33 cellular contexts compared by ENCODE assay signal in genomic region chr3:46617941-46618340, GRCh38. TPM values are rescaled to one million over a fixed set of nuclear protein-coding genes. Genes with fewer than 3 reads are reported as not detected.
"Had no signal": no experiment of that assay in that cellular context is flagged by ENCODE, and none has a peak within 500 bp of the region (broad histone marks: within the 10 kb centered on the region; RNA-seq: fewer than 3 reads in every experiment).

No MANE protein-coding gene starts in this region.

- H3K27me3 ChIP-seq: ascending aorta, breast epithelium had no signal

- H3K36me3 ChIP-seq: ascending aorta, breast epithelium, esophagus squamous epithelium, gastroesophageal sphincter had no signal

- DNase-seq: activated CD4-positive, alpha-beta memory T cell treated with anti-CD3 and anti-CD28 coated beads, Interleukin-2, amount 10 ng/mL, durations not matched to agents 7 days and 5 days; activated CD4-positive, alpha-beta T cell treated with anti-CD3 and anti-CD28 coated beads for 36 hours; activated CD4-positive, alpha-beta T cell treated with anti-CD3 and anti-CD28 coated beads, Interleukin-2, amount 10 ng/mL, durations not matched to agents 24 days and 14 days; activated CD4-positive, alpha-beta T cell treated with anti-CD3 and anti-CD28 coated beads, Interleukin-2, amount 50 U/mL, for 4 hours; activated CD4-positive, CD25-positive, alpha-beta regulatory T cell; activated CD4-positive, CD25-positive, alpha-beta regulatory T cell treated with anti-CD3 and anti-CD28 coated beads, Interleukin-2, amount 50 U/mL, for 72 hours; activated CD8-positive, alpha-beta memory T cell treated with anti-CD3 and anti-CD28 coated beads, Interleukin-2, amount 50 U/mL, for 48 hours; activated gamma-delta T cell; activated naive CD4-positive, alpha-beta T cell; activated naive CD4-positive, alpha-beta T cell treated with anti-CD3 and anti-CD28 coated beads, Interleukin-2, amount 10 ng/mL, durations not matched to agents 7 days and 5 days; activated naive CD8-positive, alpha-beta T cell treated with anti-CD3 and anti-CD28 coated beads, Interleukin-2, amount 10 ng/mL, durations not matched to agents 7 days and 5 days; activated T-cell treated with anti-CD3 and anti-CD28 coated beads for 4 hours; activated T-cell treated with anti-CD3 and anti-CD28 coated beads, Interleukin-2, amount 50 U/mL, for 24 hours; activated T-cell treated with anti-CD3 and anti-CD28 coated beads, Interleukin-2, amount 50 U/mL, for 72 hours; cortex of kidney; dermis blood vessel endothelial cell; effector CD4-positive, alpha-beta T cell; effector memory CD8-positive, alpha-beta T cell; erythroblast; esophagus squamous epithelium; foreskin melanocyte; head of caudate nucleus; T-helper 2 cell had no signal

- H3K9me3 ChIP-seq: ascending aorta, breast epithelium, esophagus squamous epithelium, gastroesophageal sphincter had no signal

- ATAC-seq: activated CD4-positive, alpha-beta T cell treated with anti-CD3 and anti-CD28 coated beads for 36 hours; activated naive CD4-positive, alpha-beta T cell treated with anti-CD3 and anti-CD28 coated beads, Interleukin-2, amount 50 U/mL, for 72 hours; activated T-cell treated with anti-CD3 and anti-CD28 coated beads, Interleukin-2, amount 50 U/mL, for 72 hours; effector memory CD8-positive, alpha-beta T cell; gastroesophageal sphincter had no signal

- H3K4me3 ChIP-seq: ascending aorta, breast epithelium, esophagus squamous epithelium, gastroesophageal sphincter had no signal

- H3K4me1 ChIP-seq: ascending aorta, breast epithelium, esophagus squamous epithelium, gastroesophageal sphincter had no signal

- H3K27ac ChIP-seq: ascending aorta, breast epithelium, esophagus squamous epithelium, gastroesophageal sphincter had no signal

RNA-seq across cellular contexts. Expression of gene FAM240A, which starts 5.6 kb away (rescaled TPM):
- total RNA-seq: activated CD4-positive, alpha-beta memory T cell treated with anti-CD3 and anti-CD28 coated beads, Interleukin-2, amount 10 ng/mL, durations not matched to agents 7 days and 5 days; activated CD4-positive, alpha-beta T cell treated with anti-CD3 and anti-CD28 coated beads for 36 hours; activated CD4-positive, alpha-beta T cell treated with anti-CD3 and anti-CD28 coated beads, Interleukin-2, amount 10 ng/mL, durations not matched to agents 24 days and 14 days; activated naive CD4-positive, alpha-beta T cell treated with anti-CD3 and anti-CD28 coated beads, Interleukin-2, amount 50 U/mL, for 72 hours; activated naive CD8-positive, alpha-beta T cell treated with anti-CD3 and anti-CD28 coated beads, Interleukin-2, amount 10 ng/mL, durations not matched to agents 7 days and 5 days; activated T-cell treated with anti-CD3 and anti-CD28 coated beads, Interleukin-2, amount 50 U/mL, for 72 hours; ascending aorta; breast epithelium; cardiac septum; cerebellum; dermis blood vessel endothelial cell; fibroblast of lung; fibroblast of villous mesenchyme; gastroesophageal sphincter; glomerular endothelial cell; T-helper 1 cell treated with Interleukin-12 subunit alpha and Interleukin-12 subunit beta and Interleukin-4 antibody, amounts not matched to agents 30 ng/mL and 1 ng/mL, for 36 hours had no signal
- polyA plus RNA-seq: fibroblast of lung had no signal

RNA-seq across cellular contexts. Expression of gene LRRC2, which starts 51.8 kb away (rescaled TPM):
- total RNA-seq: activated CD4-positive, alpha-beta T cell treated with anti-CD3 and anti-CD28 coated beads, Interleukin-2, amount 10 ng/mL, durations not matched to agents 24 days and 14 days; activated naive CD4-positive, alpha-beta T cell treated with anti-CD3 and anti-CD28 coated beads, Interleukin-2, amount 50 U/mL, for 72 hours; ascending aorta had no signal
